In genomic region chr9:77883133-77883532, GRCh38 we compare ENCODE assay signal across 10 cellular contexts.
"Had no signal": no experiment of that assay in that cellular context is flagged by ENCODE, and none has a peak within 500 bp of the region (broad histone marks: within the 10 kb centered on the region; RNA-seq: fewer than 3 reads in every experiment).

No MANE protein-coding gene starts in this region.

- H3K27me3 Mint-ChIP-seq: activated naive CD4-positive, alpha-beta T cell treated with anti-CD3 and anti-CD28 coated beads, Interleukin-2, amount 50 U/mL, for 24 hours had no signal

- H3K9me3 ChIP-seq: esophagus muscularis mucosa, neutrophil, transverse colon had no signal

- DNase-seq: activated CD4-positive, CD25-positive, alpha-beta regulatory T cell; aorta; dorsolateral prefrontal cortex; hypothalamus; naive B cell; stimulated activated CD4-positive, alpha-beta T cell treated with anti-CD3 and anti-CD28 coated beads, Interleukin-4, amount 100 ng/mL, for 4 hours; transverse colon had no signal

- H3K4me1 Mint-ChIP-seq: naive B cell had no signal

- H3K27ac Mint-ChIP-seq: activated naive CD4-positive, alpha-beta T cell treated with anti-CD3 and anti-CD28 coated beads, Interleukin-2, amount 50 U/mL, for 24 hours had no signal

- H3K4me3 Mint-ChIP-seq: activated naive CD4-positive, alpha-beta T cell treated with anti-CD3 and anti-CD28 coated beads, Interleukin-2, amount 50 U/mL, for 24 hours; naive B cell had no signal

- H3K36me3 Mint-ChIP-seq: activated naive CD4-positive, alpha-beta T cell treated with anti-CD3 and anti-CD28 coated beads, Interleukin-2, amount 50 U/mL, for 24 hours; naive B cell had no signal

- H3K36me3 ChIP-seq: esophagus muscularis mucosa, transverse colon had no signal

- H3K9me3 Mint-ChIP-seq: activated naive CD4-positive, alpha-beta T cell treated with anti-CD3 and anti-CD28 coated beads, Interleukin-2, amount 50 U/mL, for 24 hours; naive B cell had no signal
